Comparison of ENCODE assay signal across 9 cellular contexts in the genomic region with DNA sequence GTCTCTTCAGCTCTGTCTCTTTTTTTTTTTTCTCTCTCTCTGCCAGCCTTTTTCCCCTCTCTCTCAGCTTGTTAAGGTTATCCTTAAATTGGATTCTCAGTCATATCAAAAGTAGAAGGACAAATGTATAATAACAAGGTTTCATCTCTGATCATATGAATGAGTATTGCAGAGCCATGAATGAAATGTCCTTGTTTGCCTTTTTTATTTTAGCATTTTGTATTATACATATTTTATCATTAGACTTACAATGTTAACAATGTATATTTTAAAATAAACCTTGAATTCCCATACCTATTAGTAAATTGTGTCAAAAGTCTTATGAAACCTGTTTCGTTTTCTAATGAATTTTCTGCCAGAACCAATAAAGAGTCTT. TPM values are rescaled to one million over a fixed set of nuclear protein-coding genes. Genes with fewer than 3 reads are reported as not detected.
DNase-seq lines count a peak whose midpoint lies in the region; ATAC-seq and TF ChIP-seq lines count a peak whose summit lies in the region.
"Had no signal": no experiment of that assay in that cellular context is flagged by ENCODE, and none has a peak within 500 bp of the region (broad histone marks: within the 10 kb centered on the region; RNA-seq: fewer than 3 reads in every experiment).

No MANE protein-coding gene starts in this region.

- H3K4me1 ChIP-seq in body of pancreas (peaks cover 34% of the 10 kb centered on the region), upper lobe of left lung (peaks cover 4 to 15% (median 8%) of the 10 kb centered on the region in 4 donors)

- intact Hi-C loops in activated naive CD4-positive, alpha-beta T cell treated with anti-CD3 and anti-CD28 coated beads for 36 hours (cut with micrococcal nuclease) = loop anchor here (2.0 kb wide), 3 partner anchors 65 to 645 kb away; no protein-coding TSS in a partner anchor
- intact Hi-C loops in body of pancreas (cut with DNase I) = no loop called here

- H3K27ac ChIP-seq in body of pancreas (peak overlapping the region; percentile 84 to 93 (median 88)), upper lobe of left lung (peak overlapping the region; percentile 83 to 87 (median 84))

- H3K9me3 ChIP-seq in body of pancreas = no peaks in the 10 kb centered on the region
- no peaks in the 10 kb centered on the region for H3K9me3 ChIP-seq in upper lobe of left lung

- no peak for DNase-seq in activated naive CD4-positive, alpha-beta T cell treated with anti-CD3 and anti-CD28 coated beads for 36 hours
- no peak for DNase-seq in activated naive CD4-positive, alpha-beta T cell treated with anti-CD3 and anti-CD28 coated beads, Interleukin-2, amount 50 U/mL, for 16 hours
- no peak for DNase-seq in body of pancreas
- DNase-seq in memory B cell (ENCODE audit: low spot score in 2 of 2) = no peak
- no peak for DNase-seq in upper lobe of left lung
- DNase-seq in stimulated activated CD4-positive, alpha-beta T cell treated with anti-CD3 and anti-CD28 coated beads, Interleukin-4, amount 100 ng/mL, for 1 hour = no peak
- DNase-seq in amygdala (lab: John Stamatoyannopoulos, UW) = no peak
- DNase-seq: NCI-H187 had no signal

- no peak for ATAC-seq in body of pancreas
- no peak for ATAC-seq in memory B cell (ENCODE audit: low read depth)
- ATAC-seq in upper lobe of left lung (ENCODE audit: low FRiP score in 2 of 2) = no peak
- no peak for ATAC-seq in GM21390 (IDR thresholded peaks at IDR 0.05; ENCODE audit: unreplicated experiment)

- H3K27ac Mint-ChIP-seq in activated naive CD4-positive, alpha-beta T cell treated with anti-CD3 and anti-CD28 coated beads for 36 hours = peak overlapping the region; percentile 100
- peak overlapping the region; percentile 98 for H3K27ac Mint-ChIP-seq in memory B cell

- H3K36me3 ChIP-seq in body of pancreas (replicated peaks in 1 of 2; ENCODE audit: insufficient read depth in 1 of 2, low read depth in 2 of 2) (no peaks in the 10 kb centered on the region), upper lobe of left lung (no peaks in the 10 kb centered on the region)

- H3K4me3 ChIP-seq in body of pancreas (peak overlapping the region; percentile 9 to 48), upper lobe of left lung (peak overlapping the region; percentile 30 to 59 (median 50))

- no peaks in the 10 kb centered on the region for H3K9me3 Mint-ChIP-seq in activated naive CD4-positive, alpha-beta T cell treated with anti-CD3 and anti-CD28 coated beads for 36 hours
- H3K9me3 Mint-ChIP-seq in memory B cell = no peaks in the 10 kb centered on the region

- H3K4me3 Mint-ChIP-seq in activated naive CD4-positive, alpha-beta T cell treated with anti-CD3 and anti-CD28 coated beads for 36 hours = peak overlapping the region; percentile 88
- H3K4me3 Mint-ChIP-seq in memory B cell = peak overlapping the region; percentile 86

- peaks cover 4% of the 10 kb centered on the region for H3K36me3 Mint-ChIP-seq in activated naive CD4-positive, alpha-beta T cell treated with anti-CD3 and anti-CD28 coated beads for 36 hours (ENCODE audit: low read depth)
- no peaks in the 10 kb centered on the region for H3K36me3 Mint-ChIP-seq in memory B cell

- no peak for TF ChIP-seq POLR2A in body of pancreas (IDR thresholded peaks at IDR 0.05)
- TF ChIP-seq POLR2A in upper lobe of left lung (IDR thresholded peaks at IDR 0.05) = no peak

- TF ChIP-seq CTCF in body of pancreas (IDR thresholded peaks at IDR 0.05) (no peak), upper lobe of left lung (IDR thresholded peaks at IDR 0.05) (no peak)

- WGBS in body of pancreas, 2 donors = 2% methylated on average over 1 of the region's 1 CpG
- 0 to 7% methylated on average over 1 of the region's 1 CpG for WGBS in upper lobe of left lung, 2 donors

- CTCF ChIA-PET in activated naive CD4-positive, alpha-beta T cell treated with anti-CD3 and anti-CD28 coated beads for 36 hours (lab: Charles Lee) = interaction anchor here (0.6 to 1.7 kb wide), 10 partner anchors 15 to 179 kb away, joined by 3 to 20 read pairs (median 4); a partner anchor contains a TSS

- peaks cover 41% of the 10 kb centered on the region for H3K4me1 Mint-ChIP-seq in activated naive CD4-positive, alpha-beta T cell treated with anti-CD3 and anti-CD28 coated beads for 36 hours (ENCODE audit: low read depth)
- peaks cover 10% of the 10 kb centered on the region for H3K4me1 Mint-ChIP-seq in memory B cell

- H3K27me3 ChIP-seq in body of pancreas (no peaks in the 10 kb centered on the region), upper lobe of left lung (no peaks in the 10 kb centered on the region)

- peaks cover 3% of the 10 kb centered on the region for H3K27me3 Mint-ChIP-seq in activated naive CD4-positive, alpha-beta T cell treated with anti-CD3 and anti-CD28 coated beads for 36 hours (ENCODE audit: low read depth)
- no peaks in the 10 kb centered on the region for H3K27me3 Mint-ChIP-seq in memory B cell

- TF ChIP-seq EP300 in upper lobe of left lung (IDR thresholded peaks at IDR 0.05) = no peak

RNA-seq across cellular contexts. Expression of a gene that starts 0.6 kb away (rescaled TPM):
- total RNA-seq in activated naive CD4-positive, alpha-beta T cell treated with anti-CD3 and anti-CD28 coated beads for 36 hours = 10 to 100 TPM in 1 of 2 experiments, 1 to 10 TPM in 1; 9.7 to 10.4 TPM
- total RNA-seq in body of pancreas (10 to 100 TPM; 20.2 to 24.1 TPM), upper lobe of left lung (10 to 100 TPM; 20.0 to 49.5 (median 22.0) TPM)

RNA-seq across cellular contexts. Expression of a gene that starts 26.5 kb away (rescaled TPM):
- total RNA-seq in activated naive CD4-positive, alpha-beta T cell treated with anti-CD3 and anti-CD28 coated beads for 36 hours = 100 to 1,000 TPM; 243 to 244 TPM
- total RNA-seq in body of pancreas (10 to 100 TPM; 56.7 to 63.8 TPM), upper lobe of left lung (100 to 1,000 TPM in 2 of 6 donors, 10 to 100 TPM in 4; 75.6 to 161 (median 87.1) TPM)

RNA-seq across cellular contexts. Expression of a gene that starts 40.4 kb away (rescaled TPM):
- under 1 TPM; 0.10 to 0.31 TPM for total RNA-seq in activated naive CD4-positive, alpha-beta T cell treated with anti-CD3 and anti-CD28 coated beads for 36 hours
- total RNA-seq in body of pancreas = 10 to 100 TPM; 19.2 to 20.1 TPM
- total RNA-seq in upper lobe of left lung = 1 to 10 TPM in 5 of 6 donors, under 1 TPM in 1; 0.33 to 4.1 (median 1.8) TPM
